Comparison of ENCODE assay signal across 9 cellular contexts in the genomic region with DNA sequence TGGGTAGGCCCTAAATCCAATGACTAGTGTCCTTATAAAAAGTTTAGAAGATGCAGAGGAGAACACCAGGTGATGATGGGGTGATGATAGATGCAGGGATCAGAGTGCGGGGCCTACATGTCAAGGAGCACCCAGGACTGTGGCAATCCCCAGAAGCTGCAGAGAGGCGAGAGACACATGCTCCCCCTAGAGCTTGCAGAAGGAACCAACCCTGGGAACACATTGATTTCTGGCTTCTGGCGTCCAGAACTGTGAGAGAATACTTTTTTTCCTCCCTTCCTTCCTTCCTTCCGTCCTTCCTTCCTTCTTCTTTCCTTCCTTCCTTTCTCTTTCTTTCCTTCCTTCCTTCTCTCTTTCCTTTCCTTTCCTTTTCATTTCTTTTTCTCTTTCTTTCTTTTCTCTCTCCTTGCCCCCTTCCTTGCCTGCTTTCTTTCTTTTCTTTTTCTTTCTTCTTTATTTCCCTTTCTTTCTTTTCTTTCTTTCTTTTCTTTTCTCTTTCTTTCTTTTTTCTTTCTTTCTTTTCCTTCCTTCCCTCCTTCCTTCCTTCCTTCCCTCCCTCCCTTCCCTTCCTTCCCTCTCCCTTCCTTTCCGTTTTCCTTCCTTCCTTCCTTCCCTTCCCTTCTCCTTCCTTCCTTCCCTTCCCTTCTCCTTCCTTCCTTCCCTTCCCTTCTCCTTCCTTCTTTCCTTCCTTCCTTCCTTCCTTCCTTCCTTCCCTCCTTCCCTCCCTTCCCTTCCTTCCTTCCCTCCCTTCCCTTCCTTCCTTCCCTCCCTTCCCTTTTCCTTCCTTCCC.
DNase-seq lines count a peak whose midpoint lies in the region; ATAC-seq and TF ChIP-seq lines count a peak whose summit lies in the region.
"Had no signal": no experiment of that assay in that cellular context is flagged by ENCODE, and none has a peak within 500 bp of the region (broad histone marks: within the 10 kb centered on the region; RNA-seq: fewer than 3 reads in every experiment).

No MANE protein-coding gene starts in this region.

- H3K27me3 Mint-ChIP-seq in activated naive CD8-positive, alpha-beta T cell treated with anti-CD3 and anti-CD28 coated beads, Interleukin-2, amount 50 U/mL, for 24 hours, result no peaks in the 10 kb centered on the region

- 45% methylated on average over 5 of the region's 5 CpGs for WGBS in right cardiac atrium

- no peaks in the 10 kb centered on the region for H3K36me3 Mint-ChIP-seq in activated naive CD8-positive, alpha-beta T cell treated with anti-CD3 and anti-CD28 coated beads, Interleukin-2, amount 50 U/mL, for 24 hours (ENCODE audit: low read depth)
- H3K36me3 Mint-ChIP-seq: activated naive CD8-positive, alpha-beta T cell treated with anti-CD3 and anti-CD28 coated beads for 36 hours had no signal

- H3K4me3 ChIP-seq in HEK293 (ENCODE audit: low read depth, low read length) (no peak overlapping the region), right cardiac atrium (ENCODE audit: low read length) (no peak overlapping the region)

- CTCF ChIA-PET in HEK293 (lab: Yijun Ruan, JAX), result interaction anchor here (0.5 to 1.6 kb wide), 4 partner anchors 12 to 189 kb away, joined by 3 to 6 read pairs (median 4); no protein-coding TSS in a partner anchor

- H3K36me3 ChIP-seq in HEK293 (ENCODE audit: control insufficient read depth in 2 of 2, insufficient read depth in 1 of 2, low read length in 2 of 2), result no peaks in the 10 kb centered on the region

- H3K4me1 ChIP-seq in HEK293 (ENCODE audit: control insufficient read depth, insufficient read depth, low read length) (no peaks in the 10 kb centered on the region), right cardiac atrium (ENCODE audit: control insufficient read depth, insufficient read depth, low read length) (no peaks in the 10 kb centered on the region)

- intact Hi-C loops in right cardiac atrium (cut with DNase I), result no loop called here

- no peaks in the 10 kb centered on the region for H3K9me3 Mint-ChIP-seq in activated naive CD8-positive, alpha-beta T cell treated with anti-CD3 and anti-CD28 coated beads, Interleukin-2, amount 50 U/mL, for 24 hours
- H3K9me3 Mint-ChIP-seq: activated naive CD8-positive, alpha-beta T cell treated with anti-CD3 and anti-CD28 coated beads for 36 hours had no signal

- peak; percentile 57 for DNase-seq in D341Med (ENCODE audit: low spot score)
- DNase-seq in SKM-1 (lab: John Stamatoyannopoulos, UW; ENCODE audit: unreplicated experiment), result peak; percentile 20
- DNase-seq in medulla oblongata (ENCODE audit: extremely low spot score), result peak; percentile 52
- no peak for DNase-seq in activated naive CD8-positive, alpha-beta T cell treated with anti-CD3 and anti-CD28 coated beads, Interleukin-2, amount 50 U/mL, for 24 hours
- DNase-seq in NCI-H2196 treated with DMSO at 0.1 percent for 48 hours (lab: John Stamatoyannopoulos, UW; ENCODE audit: unreplicated experiment), result no peak
- DNase-seq in right cardiac atrium, result no peak
- DNase-seq: activated naive CD8-positive, alpha-beta T cell treated with anti-CD3 and anti-CD28 coated beads for 36 hours had no signal

- no peak overlapping the region for H3K4me3 Mint-ChIP-seq in activated naive CD8-positive, alpha-beta T cell treated with anti-CD3 and anti-CD28 coated beads, Interleukin-2, amount 50 U/mL, for 24 hours
- H3K4me3 Mint-ChIP-seq: activated naive CD8-positive, alpha-beta T cell treated with anti-CD3 and anti-CD28 coated beads for 36 hours had no signal

- no peak overlapping the region for H3K27ac Mint-ChIP-seq in activated naive CD8-positive, alpha-beta T cell treated with anti-CD3 and anti-CD28 coated beads, Interleukin-2, amount 50 U/mL, for 24 hours
- H3K27ac Mint-ChIP-seq: activated naive CD8-positive, alpha-beta T cell treated with anti-CD3 and anti-CD28 coated beads for 36 hours had no signal

- POLR2A ChIA-PET in HEK293 (lab: Yijun Ruan, JAX), result no interaction called here

- H3K9me3 ChIP-seq in HEK293 (ENCODE audit: control insufficient read depth, insufficient read depth, low read depth, low read length) (no peaks in the 10 kb centered on the region), right cardiac atrium (ENCODE audit: control insufficient read depth, low read length) (no peaks in the 10 kb centered on the region)

- no peaks in the 10 kb centered on the region for H3K27me3 ChIP-seq in right cardiac atrium (ENCODE audit: control insufficient read depth, insufficient read depth)

- H3K4me1 Mint-ChIP-seq in activated naive CD8-positive, alpha-beta T cell treated with anti-CD3 and anti-CD28 coated beads, Interleukin-2, amount 50 U/mL, for 24 hours, result no peaks in the 10 kb centered on the region
- H3K4me1 Mint-ChIP-seq: activated naive CD8-positive, alpha-beta T cell treated with anti-CD3 and anti-CD28 coated beads for 36 hours had no signal

- 0 out of 2 replicates have a peak, but pooled peaks have one; percentile 8 for TF ChIP-seq CTCF in HEK293 (tag by site-specific recombination; IDR thresholded peaks at IDR 0.05)

- ATAC-seq in activated naive CD8-positive, alpha-beta T cell treated with anti-CD3 and anti-CD28 coated beads, Interleukin-2, amount 50 U/mL, for 24 hours, result no peak
- no peak for ATAC-seq in GM21529 (IDR thresholded peaks at IDR 0.05; ENCODE audit: unreplicated experiment)
- no peak for ATAC-seq in right cardiac atrium

- H3K27ac ChIP-seq in HEK293 (ENCODE audit: extremely low read depth, low read depth, low read length) (no peak overlapping the region), right cardiac atrium (ENCODE audit: low read length) (no peak overlapping the region)

TF ChIP-seq in HEK293, 187 proteins besides CTCF, POLR2A, EP300 and RAD21:
- peak; percentile 77 for TF ChIP-seq ZNF366 (tag by site-specific recombination; conservative IDR thresholded peaks at IDR 0.05)
- no peak for TF ChIP-seq ZNF335 (tag by site-specific recombination; conservative IDR thresholded peaks at IDR 0.05)
- TF ChIP-seq, protein P1, sequence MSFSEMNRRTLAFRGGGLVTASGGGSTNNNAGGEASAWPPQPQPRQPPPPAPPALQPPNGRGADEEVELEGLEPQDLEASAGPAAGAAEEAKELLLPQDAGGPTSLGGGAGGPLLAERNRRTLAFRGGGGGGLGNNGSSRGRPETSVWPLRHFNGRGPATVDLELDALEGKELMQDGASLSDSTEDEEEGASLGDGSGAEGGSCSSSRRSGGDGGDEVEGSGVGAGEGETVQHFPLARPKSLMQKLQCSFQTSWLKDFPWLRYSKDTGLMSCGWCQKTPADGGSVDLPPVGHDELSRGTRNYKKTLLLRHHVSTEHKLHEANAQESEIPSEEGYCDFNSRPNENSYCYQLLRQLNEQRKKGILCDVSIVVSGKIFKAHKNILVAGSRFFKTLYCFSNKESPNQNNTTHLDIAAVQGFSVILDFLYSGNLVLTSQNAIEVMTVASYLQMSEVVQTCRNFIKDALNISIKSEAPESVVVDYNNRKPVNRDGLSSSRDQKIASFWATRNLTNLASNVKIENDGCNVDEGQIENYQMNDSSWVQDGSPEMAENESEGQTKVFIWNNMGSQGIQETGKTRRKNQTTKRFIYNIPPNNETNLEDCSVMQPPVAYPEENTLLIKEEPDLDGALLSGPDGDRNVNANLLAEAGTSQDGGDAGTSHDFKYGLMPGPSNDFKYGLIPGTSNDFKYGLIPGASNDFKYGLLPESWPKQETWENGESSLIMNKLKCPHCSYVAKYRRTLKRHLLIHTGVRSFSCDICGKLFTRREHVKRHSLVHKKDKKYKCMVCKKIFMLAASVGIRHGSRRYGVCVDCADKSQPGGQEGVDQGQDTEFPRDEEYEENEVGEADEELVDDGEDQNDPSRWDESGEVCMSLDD (tag by site-specific recombination; IDR thresholded peaks at IDR 0.05), result no peak
- no peak for TF ChIP-seq KLF7 (tag by site-specific recombination; IDR thresholded peaks at IDR 0.05; ENCODE audit: borderline replicate concordance)
- peak; percentile 61; the same call in 1 of the 2 replicates for TF ChIP-seq PRDM1 (tag by site-specific recombination; IDR thresholded peaks at IDR 0.05)
- TF ChIP-seq ZBTB20 (tag by site-specific recombination; IDR thresholded peaks at IDR 0.05), result no peak
- TF ChIP-seq ZNF660 (tag by site-specific recombination; IDR thresholded peaks at IDR 0.05), result no peak
- no peak for TF ChIP-seq KLF10 (tag by site-specific recombination; IDR thresholded peaks at IDR 0.05)
- no peak for TF ChIP-seq ZSCAN18 (tag by site-specific recombination; IDR thresholded peaks at IDR 0.05)

Comparison
In these comparisons a context has a peak if more than half of its experiments do, and no peak if none do; other contexts are left out.
1. DNase-seq: peak in D341Med (single experiment), SKM-1 (single experiment) and medulla oblongata (single experiment); none in activated naive CD8-positive, alpha-beta T cell treated with anti-CD3 and anti-CD28 coated beads, Interleukin-2, amount 50 U/mL, for 24 hours (single experiment), NCI-H2196 treated with DMSO at 0.1 percent for 48 hours (single experiment) and right cardiac atrium (0 of 3).